Comparison of ENCODE assay signal across 18 cellular contexts in genomic region chr2:139940701-139941100, GRCh38.
A peak's percentile ranks its signal among the peaks of the same experiment; 100 is the strongest.
DNase-seq lines count a peak whose midpoint lies in the region; ATAC-seq and TF ChIP-seq lines count a peak whose summit lies in the region.
"Had no signal": no experiment of that assay in that cellular context is flagged by ENCODE, and none has a peak within 500 bp of the region (broad histone marks: within the 10 kb centered on the region; RNA-seq: fewer than 3 reads in every experiment).

No MANE protein-coding gene starts in this region.

- peak overlapping the region; percentile 2 for H2AFZ ChIP-seq in neuron (ENCODE audit: low read depth, low read length)

- no peak for TF ChIP-seq CTCF in astrocyte of the spinal cord (IDR thresholded peaks at IDR 0.05; ENCODE audit: low read depth, low read length)

- no peaks in the 10 kb centered on the region for H3K9me3 ChIP-seq in neuron (ENCODE audit: low read length)
- H3K9me3 ChIP-seq: A549, Caco-2 had no signal

- no peaks in the 10 kb centered on the region for H3K27me3 ChIP-seq in neuron (ENCODE audit: insufficient read depth, low read length)
- H3K27me3 ChIP-seq: BLaER1 treated with 17β-estradiol and CSF1 and Interleukin-3, amounts not matched to agents 10 nM and 100 nM had no signal

- no peaks in the 10 kb centered on the region for H3K4me1 ChIP-seq in neuron (ENCODE audit: insufficient read depth, low read length)
- H3K4me1 ChIP-seq: A549, Caco-2 had no signal

- H3K36me3 ChIP-seq in neuron (ENCODE audit: insufficient read depth, low read length): no peaks in the 10 kb centered on the region
- H3K36me3 ChIP-seq: BLaER1 treated with 17β-estradiol and CSF1 and Interleukin-3, amounts not matched to agents 10 nM and 100 nM had no signal

- DNase-seq in DMS153 (lab: John Stamatoyannopoulos, UW) (peak; percentile 5), DMS153 treated with DMSO at 0.1 percent for 48 hours (lab: John Stamatoyannopoulos, UW; ENCODE audit: unreplicated experiment) (no peak), HS-5 (ENCODE audit: low read depth) (peak; percentile 36), astrocyte of the spinal cord (ENCODE audit: low read depth, low spot score) (peak; percentile 4), substantia nigra (lab: John Stamatoyannopoulos, UW) (no peak)
- DNase-seq: Caco-2; CD8-positive, alpha-beta memory T cell; DND-41; EL; H9; KBM-7 had no signal

- no peak for ATAC-seq in HG02642 (IDR thresholded peaks at IDR 0.05; ENCODE audit: poor library complexity, unreplicated experiment)
- no peak for ATAC-seq in HG02571 (IDR thresholded peaks at IDR 0.05; ENCODE audit: unreplicated experiment)
- ATAC-seq: A549, HepG2 had no signal

- in situ Hi-C loops in astrocyte of the spinal cord (cut with HindIII; ENCODE audit: low sequenced_read_pairs): no loop called here

- H3K4me3 ChIP-seq in astrocyte of the spinal cord (ENCODE audit: low read depth, low read length) (no peak overlapping the region), neuron (ENCODE audit: low read length) (no peak overlapping the region)
- H3K4me3 ChIP-seq: A549; BLaER1 treated with 17β-estradiol and CSF1 and Interleukin-3, amounts not matched to agents 10 nM and 100 nM had no signal

- no peak overlapping the region for H3K27ac ChIP-seq in substantia nigra (ENCODE audit: low read depth, low read length, poor library complexity, severe bottlenecking)
- H3K27ac ChIP-seq: 22Rv1; A549; BLaER1 treated with 17β-estradiol and CSF1 and Interleukin-3, amounts not matched to agents 10 nM and 100 nM had no signal

Comparison
In these comparisons a context has a peak if more than half of its experiments do, and no peak if none do; other contexts are left out.
1. DNase-seq: peak in DMS153 (single experiment), HS-5 (single experiment) and astrocyte of the spinal cord (single experiment); none in DMS153 treated with DMSO at 0.1 percent for 48 hours (single experiment) and substantia nigra (0 of 49).